15 cellular contexts compared by ENCODE assay signal in genomic region chr3:100090669-100091005, GRCh38. TPM values are rescaled to one million over a fixed set of nuclear protein-coding genes. Genes with fewer than 3 reads are reported as not detected.
DNase-seq lines count a peak whose midpoint lies in the region; ATAC-seq and TF ChIP-seq lines count a peak whose summit lies in the region.
"Had no signal": no experiment of that assay in that cellular context is flagged by ENCODE, and none has a peak within 500 bp of the region (broad histone marks: within the 10 kb centered on the region; RNA-seq: fewer than 3 reads in every experiment).

No MANE protein-coding gene starts in this region.

- TF ChIP-seq POLR2A in adrenal gland (IDR thresholded peaks at IDR 0.05) (no peak), vagina (IDR thresholded peaks at IDR 0.05) (no peak)

- TF ChIP-seq CTCF in OCI-LY1 (IDR thresholded peaks at IDR 0.05; ENCODE audit: low read length) (0 out of 2 replicates have a peak, but pooled peaks have one; percentile 2), nephron progenitor cell (IDR thresholded peaks at IDR 0.05) (no peak), adrenal gland (IDR thresholded peaks at IDR 0.05) (no peak), vagina (IDR thresholded peaks at IDR 0.05) (no peak)

- no peaks in the 10 kb centered on the region for H3K9me3 Mint-ChIP-seq in nephron progenitor cell
- H3K9me3 Mint-ChIP-seq: activated T-cell treated with anti-CD3 and anti-CD28 coated beads, Interleukin-2, amount 50 U/mL, for 4 hours had no signal

- no peaks in the 10 kb centered on the region for H4K20me1 ChIP-seq in OCI-LY1 (ENCODE audit: insufficient read depth, low read length)

- peaks cover 5% of the 10 kb centered on the region for H3K27me3 Mint-ChIP-seq in nephron progenitor cell (ENCODE audit: low read depth, poor library complexity)
- H3K27me3 Mint-ChIP-seq: T-helper 17 cell had no signal

- intact Hi-C loops in adrenal gland (cut with DNase I): no loop called here
- intact Hi-C loops in vagina (cut with DNase I): no loop called here

- H2AFZ ChIP-seq in OCI-LY1 (ENCODE audit: low read length): no peak overlapping the region

- no peaks in the 10 kb centered on the region for H3K36me3 Mint-ChIP-seq in nephron progenitor cell (ENCODE audit: low read depth)

- H3K4me3 ChIP-seq in OCI-LY1 (ENCODE audit: low read depth, low read length, poor library complexity, severe bottlenecking) (no peak overlapping the region), adrenal gland (no peak overlapping the region), vagina (no peak overlapping the region)
- H3K4me3 ChIP-seq: thyroid gland had no signal

- no peaks in the 10 kb centered on the region for H3K79me2 ChIP-seq in OCI-LY1 (ENCODE audit: insufficient read depth, low read length)

- peak overlapping the region; percentile 60 for H3K27ac Mint-ChIP-seq in nephron progenitor cell
- H3K27ac Mint-ChIP-seq: T-helper 17 cell had no signal

- H3K4me1 Mint-ChIP-seq in nephron progenitor cell: peaks cover 25% of the 10 kb centered on the region

- no peaks in the 10 kb centered on the region for H3K9me2 ChIP-seq in OCI-LY1 (ENCODE audit: low read depth, low read length)

- peak; percentile 9 for ATAC-seq in GM19025 (IDR thresholded peaks at IDR 0.05; ENCODE audit: low read depth, unreplicated experiment)
- ATAC-seq in GM21786 (IDR thresholded peaks at IDR 0.05; ENCODE audit: unreplicated experiment): peak; percentile 4
- ATAC-seq in GM18861 (IDR thresholded peaks at IDR 0.05; ENCODE audit: unreplicated experiment): no peak
- ATAC-seq: T-helper 17 cell had no signal

- H3K9me3 ChIP-seq in OCI-LY1 (ENCODE audit: low read length): no peaks in the 10 kb centered on the region
- H3K9me3 ChIP-seq in adrenal gland (replicated peaks in 1 of 3): no peaks in the 10 kb centered on the region
- no peaks in the 10 kb centered on the region for H3K9me3 ChIP-seq in vagina
- H3K9me3 ChIP-seq: BE2C, thyroid gland had no signal

- no peak overlapping the region for H3K4me3 Mint-ChIP-seq in nephron progenitor cell
- H3K4me3 Mint-ChIP-seq: activated T-cell treated with anti-CD3 and anti-CD28 coated beads, Interleukin-2, amount 50 U/mL, for 4 hours; T-helper 17 cell had no signal

- no peak overlapping the region for H3K27ac ChIP-seq in OCI-LY1 (ENCODE audit: low read depth, low read length, poor library complexity, severe bottlenecking)
- peak overlapping the region in 1 of 5 donors; percentile 8 for H3K27ac ChIP-seq in adrenal gland
- H3K27ac ChIP-seq in vagina: no peak overlapping the region
- H3K27ac ChIP-seq: epithelial cell of prostate, thyroid gland had no signal

- H3K27me3 ChIP-seq in OCI-LY1 (ENCODE audit: insufficient read depth, low read length): no peaks in the 10 kb centered on the region
- no peaks in the 10 kb centered on the region for H3K27me3 ChIP-seq in adrenal gland
- H3K27me3 ChIP-seq in vagina: no peaks in the 10 kb centered on the region
- H3K27me3 ChIP-seq: BE2C, thyroid gland had no signal

- H3K4me2 ChIP-seq in OCI-LY1 (ENCODE audit: low read length): no peak overlapping the region

- no peak overlapping the region for H3K9ac ChIP-seq in OCI-LY1 (ENCODE audit: low read length)

- no peak for DNase-seq in nephron progenitor cell
- no peak for DNase-seq in adrenal gland
- no peak for DNase-seq in vagina (ENCODE audit: extremely low spot score in 2 of 2)
- DNase-seq: activated CD4-positive, alpha-beta T cell treated with anti-CD3 and anti-CD28 coated beads for 4 hours; activated T-cell treated with anti-CD3 and anti-CD28 coated beads, Interleukin-2, amount 50 U/mL, for 4 hours; NCI-H524; RPMI8226; T-helper 17 cell; thyroid gland had no signal

- H3K36me3 ChIP-seq in OCI-LY1 (ENCODE audit: insufficient read depth, low read length) (no peaks in the 10 kb centered on the region), adrenal gland (replicated peaks in 1 of 2) (no peaks in the 10 kb centered on the region), vagina (no peaks in the 10 kb centered on the region)
- H3K36me3 ChIP-seq: BE2C, thyroid gland had no signal

- H3K4me1 ChIP-seq in OCI-LY1 (ENCODE audit: insufficient read depth, low read length, severe bottlenecking) (peaks cover 9% of the 10 kb centered on the region), adrenal gland (replicated peaks in 1 of 2) (peaks cover 6% of the 10 kb centered on the region in 2 donors), vagina (peaks cover 8% of the 10 kb centered on the region)

- H3F3A ChIP-seq in OCI-LY1 (ENCODE audit: insufficient read depth, low read length): no peaks in the 10 kb centered on the region

RNA-seq across cellular contexts. Expression of gene FILIP1L, which starts 23.7 kb away (rescaled TPM):
- total RNA-seq in adrenal gland (10 to 100 TPM in 7 of 8 donors, 1 to 10 TPM in 1; 6.8 to 33.2 (median 20.5) TPM), vagina (41.5 TPM)
- polyA plus RNA-seq in adrenal gland: 10 to 100 TPM; 13.0 to 21.5 (median 16.3) TPM
